18 cellular contexts compared by ENCODE assay signal in the genomic region with DNA sequence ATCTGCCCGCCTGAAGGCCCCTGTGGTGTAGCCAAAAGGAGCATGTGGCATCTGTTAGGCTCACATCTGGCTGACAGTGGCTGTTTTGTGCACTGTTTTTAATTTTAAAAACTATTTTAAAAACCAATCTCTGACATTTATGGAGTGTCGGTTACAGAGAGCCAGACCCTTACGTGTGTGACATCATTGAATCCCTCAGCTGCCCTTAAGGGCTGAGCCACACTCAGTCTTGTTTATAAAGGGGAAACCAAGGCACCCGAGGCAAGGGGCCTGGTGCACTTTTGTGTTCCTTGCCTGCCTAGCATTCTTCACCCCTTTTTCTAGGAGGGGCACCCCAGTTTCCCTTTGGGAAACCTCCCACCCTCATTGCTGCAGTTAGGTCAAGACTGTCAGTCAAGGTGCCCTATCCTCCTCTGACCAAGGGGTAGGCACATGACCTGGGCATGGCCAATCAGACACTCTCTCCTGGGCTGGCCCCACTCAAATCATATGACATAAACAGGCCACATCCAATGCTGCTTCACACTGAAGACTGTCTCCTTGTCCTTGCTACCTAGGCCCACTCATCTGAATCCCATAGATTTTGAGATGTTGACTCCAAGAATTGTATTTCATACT.
"Had no signal": no experiment of that assay in that cellular context is flagged by ENCODE, and none has a peak within 500 bp of the region (broad histone marks: within the 10 kb centered on the region; RNA-seq: fewer than 3 reads in every experiment).

No MANE protein-coding gene starts in this region.

- H3K4me1 Mint-ChIP-seq: activated naive CD8-positive, alpha-beta T cell treated with anti-CD3 and anti-CD28 coated beads for 36 hours; immature natural killer cell; natural killer cell had no signal

- H3K27me3 ChIP-seq: hepatocyte, upper lobe of left lung had no signal

- H3K79me2 ChIP-seq: hepatocyte had no signal

- ATAC-seq: foreskin keratinocyte; left lobe of liver; natural killer cell; stimulated activated naive CD8-positive, alpha-beta T cell treated with anti-CD3 and anti-CD28 coated beads, Interleukin-15, Interleukin-2, amounts not matched to agents 100 U/mL and 50 U/mL, for 24 hours had no signal

- H3K36me3 Mint-ChIP-seq: activated CD4-positive, alpha-beta memory T cell treated with anti-CD3 and anti-CD28 coated beads for 36 hours; activated naive CD8-positive, alpha-beta T cell treated with anti-CD3 and anti-CD28 coated beads for 36 hours; immature natural killer cell; mesothelial cell of epicardium; natural killer cell had no signal

- H3K27ac Mint-ChIP-seq: activated CD4-positive, alpha-beta memory T cell treated with anti-CD3 and anti-CD28 coated beads for 36 hours; activated naive CD8-positive, alpha-beta T cell treated with anti-CD3 and anti-CD28 coated beads for 36 hours; immature natural killer cell; mesothelial cell of epicardium; natural killer cell had no signal

- H3K27me3 Mint-ChIP-seq: activated naive CD8-positive, alpha-beta T cell treated with anti-CD3 and anti-CD28 coated beads for 36 hours had no signal

- H3K9me3 Mint-ChIP-seq: activated CD4-positive, alpha-beta memory T cell treated with anti-CD3 and anti-CD28 coated beads for 36 hours; activated naive CD8-positive, alpha-beta T cell treated with anti-CD3 and anti-CD28 coated beads for 36 hours; immature natural killer cell; mesothelial cell of epicardium; natural killer cell had no signal

- H3K9me3 ChIP-seq: prostate gland, upper lobe of left lung had no signal

- H3K4me2 ChIP-seq: hepatocyte had no signal

- H3K4me3 ChIP-seq: coronary artery, hepatocyte, prostate gland, upper lobe of left lung had no signal

- H3K27ac ChIP-seq: coronary artery, epithelial cell of prostate, foreskin keratinocyte, hepatocyte, prostate gland, upper lobe of left lung had no signal

- H3K36me3 ChIP-seq: prostate gland, upper lobe of left lung had no signal

- H3K4me3 Mint-ChIP-seq: activated CD4-positive, alpha-beta memory T cell treated with anti-CD3 and anti-CD28 coated beads for 36 hours; activated naive CD8-positive, alpha-beta T cell treated with anti-CD3 and anti-CD28 coated beads for 36 hours; immature natural killer cell; mesothelial cell of epicardium; natural killer cell had no signal

- DNase-seq: activated CD4-positive, alpha-beta memory T cell treated with anti-CD3 and anti-CD28 coated beads for 36 hours; activated CD4-positive, alpha-beta T cell treated with anti-CD3 and anti-CD28 coated beads for 48 hours; activated naive CD4-positive, alpha-beta T cell treated with Interleukin-2 at 50 U/mL for 16 hours; activated naive CD8-positive, alpha-beta T cell treated with anti-CD3 and anti-CD28 coated beads for 36 hours; activated T-cell treated with anti-CD3 and anti-CD28 coated beads, Interleukin-2, amount 50 U/mL, for 48 hours; foreskin keratinocyte; immature natural killer cell; natural killer cell; stimulated activated CD4-positive, alpha-beta T cell treated with anti-CD3 and anti-CD28 coated beads, Interleukin-4, amount 100 ng/mL, for 24 hours; stimulated activated naive CD8-positive, alpha-beta T cell treated with anti-CD3 and anti-CD28 coated beads, Interleukin-15, Interleukin-2, amounts not matched to agents 100 U/mL and 50 U/mL, for 24 hours; T1000; upper lobe of left lung had no signal

- H3K4me1 ChIP-seq: foreskin keratinocyte, prostate gland, upper lobe of left lung had no signal

- H2AFZ ChIP-seq: hepatocyte had no signal
